Comparison of ENCODE assay signal across 14 cellular contexts in genomic region chr13:23777571-23777870, GRCh38.
DNase-seq lines count a peak whose midpoint lies in the region; ATAC-seq, FAIRE-seq and TF ChIP-seq lines count a peak whose summit lies in the region.
"Had no signal": no experiment of that assay in that cellular context is flagged by ENCODE, and none has a peak within 500 bp of the region (broad histone marks: within the 10 kb centered on the region; RNA-seq: fewer than 3 reads in every experiment).

No MANE protein-coding gene starts in this region.

- peak; percentile 10 for ATAC-seq in GM18508 (IDR thresholded peaks at IDR 0.05; ENCODE audit: insufficient read depth, unreplicated experiment)
- peak; percentile 34 for ATAC-seq in GM19467 (IDR thresholded peaks at IDR 0.05; ENCODE audit: unreplicated experiment)
- ATAC-seq in HG02885 (IDR thresholded peaks at IDR 0.05; ENCODE audit: poor library complexity, unreplicated experiment), result peak; percentile 27
- ATAC-seq in HG03520 (IDR thresholded peaks at IDR 0.05; ENCODE audit: unreplicated experiment), result peak; percentile 28
- ATAC-seq: Right ventricle myocardium inferior had no signal

- no peak for FAIRE-seq in GM19239 (lab: Jason Lieb, UNC)

- DNase-seq in NCI-H2107 treated with DMSO at 0.1 percent for 48 hours (lab: John Stamatoyannopoulos, UW; ENCODE audit: unreplicated experiment), result no peak
- DNase-seq in OCI-M1 (lab: John Stamatoyannopoulos, UW), result no peak
- DNase-seq in Peyer's patch, result no peak
- no peak for DNase-seq in GM19239 (ENCODE audit: insufficient read length, low spot score)
- DNase-seq: cortex of kidney; mesendoderm; NCI-H1436; NCI-H524 treated with DMSO at 0.1 percent for 48 hours; stimulated activated CD8-positive, alpha-beta memory T cell treated with anti-CD3 and anti-CD28 coated beads, Interleukin-4, amount 100 ng/mL, for 48 hours had no signal

- H3K27ac ChIP-seq in Peyer's patch, result no peak overlapping the region

- H3K27me3 ChIP-seq in Peyer's patch, result no peaks in the 10 kb centered on the region

- H3K4me1 ChIP-seq in Peyer's patch, result no peaks in the 10 kb centered on the region

- no peak for TF ChIP-seq POLR2A in Peyer's patch (IDR thresholded peaks at IDR 0.05)

- H3K36me3 ChIP-seq in Peyer's patch, result no peaks in the 10 kb centered on the region

- no peak overlapping the region for H3K4me3 ChIP-seq in Peyer's patch

- TF ChIP-seq CTCF in Peyer's patch (IDR thresholded peaks at IDR 0.05), result no peak

- H3K9me3 ChIP-seq in Peyer's patch, result no peaks in the 10 kb centered on the region
